In genomic region chr14:58677996-58678395, GRCh38 we compare ENCODE assay signal across 29 cellular contexts.
"Had no signal": no experiment of that assay in that cellular context is flagged by ENCODE, and none has a peak within 500 bp of the region (broad histone marks: within the 10 kb centered on the region; RNA-seq: fewer than 3 reads in every experiment).

No MANE protein-coding gene starts in this region.

- H3K4me3 ChIP-seq: adrenal gland, body of pancreas, cardiac muscle cell, coronary artery, heart right ventricle, pancreas, prostate gland, tibial nerve had no signal

- FAIRE-seq: pancreas had no signal

- H3K9me3 ChIP-seq: adrenal gland, body of pancreas, heart right ventricle, pancreas, prostate gland, tibial nerve had no signal

- H3K27ac ChIP-seq: adrenal gland, body of pancreas, cardiac muscle cell, coronary artery, heart right ventricle, pancreas, prostate gland, tibial nerve had no signal

- DNase-seq: activated CD4-positive, alpha-beta memory T cell treated with anti-CD3 and anti-CD28 coated beads for 36 hours; activated CD4-positive, alpha-beta T cell treated with anti-CD3 and anti-CD28 coated beads, Interleukin-2, amount 10 ng/mL, durations not matched to agents 24 days and 14 days; activated CD4-positive, CD25-positive, alpha-beta regulatory T cell treated with anti-CD3 and anti-CD28 coated beads, Interleukin-2, amount 50 U/mL, for 72 hours; activated CD8-positive, alpha-beta memory T cell treated with anti-CD3 and anti-CD28 coated beads, Interleukin-2, amount 50 U/mL, for 4 hours; activated effector memory CD4-positive, alpha-beta T cell treated with anti-CD3 and anti-CD28 coated beads, Interleukin-2, amount 50 U/mL, for 16 hours; activated naive CD4-positive, alpha-beta T cell treated with anti-CD3 and anti-CD28 coated beads for 36 hours; activated naive CD8-positive, alpha-beta T cell treated with anti-CD3 and anti-CD28 coated beads for 36 hours; activated T-cell treated with anti-CD3 and anti-CD28 coated beads, Interleukin-2, amount 50 U/mL, for 1 hour; adrenal gland; aorta; body of pancreas; effector memory CD8-positive, alpha-beta T cell; foreskin melanocyte; heart right ventricle; left ventricle myocardium superior; naive thymus-derived CD4-positive, alpha-beta T cell; nucleus accumbens; pancreas; retina; stimulated activated CD4-positive, alpha-beta T cell treated with anti-CD3 and anti-CD28 coated beads, Interleukin-15, amount 100 ng/mL, for 24 hours; stimulated activated CD4-positive, alpha-beta T cell treated with anti-CD3 and anti-CD28 coated beads, Interleukin-2, amount 100 ng/mL, for 24 hours; stimulated activated naive CD4-positive, alpha-beta T cell treated with Interleukin-2 at 50 U/mL for 16 hours; SW 1271; T-helper 17 cell had no signal

- H3K36me3 ChIP-seq: adrenal gland, cardiac muscle cell, heart right ventricle, pancreas, prostate gland, tibial nerve had no signal

- H3K4me1 ChIP-seq: adrenal gland, body of pancreas, heart right ventricle, pancreas, prostate gland, tibial nerve had no signal

- ATAC-seq: body of pancreas; effector memory CD8-positive, alpha-beta T cell; heart right ventricle; left ventricle myocardium superior; naive thymus-derived CD4-positive, alpha-beta T cell; sciatic nerve; T-helper 17 cell had no signal

- H3K27me3 ChIP-seq: adrenal gland, body of pancreas, cardiac muscle cell, heart right ventricle, pancreas, tibial nerve had no signal
